In the genomic region with DNA sequence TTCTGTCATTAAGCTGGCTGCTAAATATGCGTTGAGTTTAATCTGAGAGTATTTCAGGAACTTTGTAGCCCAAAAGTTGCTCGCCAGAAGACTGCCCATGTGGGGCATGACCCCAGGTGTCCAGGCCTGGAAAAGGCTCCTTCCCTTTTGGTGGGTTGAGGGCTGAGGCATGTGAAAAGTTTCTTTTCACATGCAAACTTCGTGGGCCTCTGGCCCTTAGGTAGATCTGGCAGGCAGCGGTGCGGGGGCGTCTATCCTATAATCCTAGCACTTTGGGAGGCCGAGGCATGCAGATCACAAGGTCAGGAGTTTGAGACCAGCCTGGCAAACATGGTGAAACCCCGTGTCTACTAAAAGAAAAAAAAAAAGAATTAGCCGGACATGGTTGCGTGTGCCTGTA, we compare ENCODE assay signal across 21 cellular contexts.
"Had no signal": no experiment of that assay in that cellular context is flagged by ENCODE, and none has a peak within 500 bp of the region (broad histone marks: within the 10 kb centered on the region; RNA-seq: fewer than 3 reads in every experiment).

No MANE protein-coding gene starts in this region.

- H3K27ac ChIP-seq: gastroesophageal sphincter, left ventricle myocardium inferior, neutrophil, parathyroid adenoma, right lobe of liver, SJSA1, upper lobe of left lung had no signal

- H3K4me1 Mint-ChIP-seq: brain, mesothelial cell of epicardium, nephron had no signal

- H3K9me3 Mint-ChIP-seq: activated CD4-positive, alpha-beta memory T cell treated with anti-CD3 and anti-CD28 coated beads for 36 hours; activated T-helper 2 cell treated with anti-CD3 and anti-CD28 coated beads, Interferon-gamma antibody, Interleukin-2, Interleukin-4, amounts not matched to agents 10 μg/mL and 5 μg/mL and 100 μg/mL, durations not matched to agents 14 hours and 24 hours and 36 hours; brain; mesothelial cell of epicardium; nephron had no signal

- H2AFZ ChIP-seq: parathyroid adenoma had no signal

- DNase-seq: activated CD4-positive, alpha-beta memory T cell treated with anti-CD3 and anti-CD28 coated beads for 36 hours; activated CD4-positive, alpha-beta T cell treated with anti-CD3 and anti-CD28 coated beads for 48 hours; activated naive CD4-positive, alpha-beta T cell treated with anti-CD3 and anti-CD28 coated beads, Interleukin-2, amount 50 U/mL, for 16 hours; caudate nucleus; dermis blood vessel endothelial cell; effector CD8-positive, alpha-beta T cell; hypothalamus; left ventricle myocardium inferior; stimulated activated CD4-positive, alpha-beta T cell treated with anti-CD3 and anti-CD28 coated beads, Interleukin-15, amount 100 ng/mL, for 24 hours; stimulated activated naive CD4-positive, alpha-beta T cell treated with Interleukin-2 at 50 U/mL for 16 hours had no signal

- ATAC-seq: gastroesophageal sphincter had no signal

- H3K4me3 ChIP-seq: gastroesophageal sphincter, left ventricle myocardium inferior, right lobe of liver, SJSA1, smooth muscle cell, upper lobe of left lung had no signal

- H3K4me2 ChIP-seq: smooth muscle cell had no signal

- H3K27ac Mint-ChIP-seq: activated T-helper 2 cell treated with anti-CD3 and anti-CD28 coated beads, Interferon-gamma antibody, Interleukin-2, Interleukin-4, amounts not matched to agents 10 μg/mL and 5 μg/mL and 100 μg/mL, durations not matched to agents 14 hours and 24 hours and 36 hours; mesothelial cell of epicardium; nephron had no signal

- H3K4me1 ChIP-seq: gastroesophageal sphincter, left ventricle myocardium inferior, right lobe of liver, SJSA1, upper lobe of left lung had no signal

- H3K4me3 Mint-ChIP-seq: activated CD4-positive, alpha-beta memory T cell treated with anti-CD3 and anti-CD28 coated beads for 36 hours; brain; mesothelial cell of epicardium; nephron had no signal

- H3K27me3 Mint-ChIP-seq: activated CD4-positive, alpha-beta memory T cell treated with anti-CD3 and anti-CD28 coated beads for 36 hours; brain had no signal

- H3K9me3 ChIP-seq: gastroesophageal sphincter, left ventricle myocardium inferior, neutrophil, right lobe of liver, SJSA1, upper lobe of left lung had no signal

- H3K27me3 ChIP-seq: gastroesophageal sphincter, neutrophil, right lobe of liver, SJSA1, upper lobe of left lung had no signal
